ENCODE assay signal across 17 cellular contexts in the genomic region with DNA sequence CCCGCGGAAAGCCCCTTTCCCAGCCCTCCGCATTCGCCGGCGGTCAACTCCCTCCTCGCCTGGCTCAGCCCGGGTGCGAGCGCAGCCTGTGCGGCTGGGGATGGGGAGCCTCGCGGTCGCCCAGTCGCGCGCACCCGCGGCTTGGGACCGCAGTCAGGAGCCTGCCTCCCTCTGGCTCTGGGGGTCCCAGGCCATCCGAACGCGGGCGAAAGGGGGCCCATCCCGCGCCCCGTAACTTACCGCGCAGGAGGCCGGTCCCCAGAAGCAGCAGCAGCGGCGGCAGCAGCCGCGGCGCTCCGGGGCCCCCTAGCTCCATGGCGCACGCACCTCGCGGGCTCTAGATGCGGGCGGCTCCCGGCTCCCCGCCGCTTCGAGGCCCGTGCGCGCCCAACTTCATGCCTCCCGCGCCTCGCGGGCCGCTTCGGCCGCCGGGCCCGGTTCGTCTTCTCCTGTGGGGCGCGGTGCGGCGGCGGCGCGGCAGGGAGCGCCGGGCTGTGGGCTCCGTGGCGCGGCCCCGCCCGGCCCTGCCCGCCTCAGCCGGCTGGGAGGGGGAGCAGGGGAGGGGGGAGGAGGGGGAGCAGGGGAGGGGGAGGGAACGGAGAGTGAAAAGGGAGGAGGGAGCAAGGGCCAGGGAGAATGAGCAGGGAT. TPM values are rescaled to one million over a fixed set of nuclear protein-coding genes. Genes with fewer than 3 reads are reported as not detected.
A peak's percentile ranks its signal among the peaks of the same experiment; 100 is the strongest.
DNase-seq lines count a peak whose midpoint lies in the region; ATAC-seq, FAIRE-seq and TF ChIP-seq lines count a peak whose summit lies in the region.
"Had no signal": no experiment of that assay in that cellular context is flagged by ENCODE, and none has a peak within 500 bp of the region (broad histone marks: within the 10 kb centered on the region; RNA-seq: fewer than 3 reads in every experiment).

TSS of gene CHRNA4 (minus strand) at position 500 of the 648 bp plus-strand sequence. CDS start at position 316, 184 bp downstream.

- no peaks in the 10 kb centered on the region for H3K9me3 Mint-ChIP-seq in WTC11
- H3K9me3 Mint-ChIP-seq in stimulated activated memory B cell treated with anti-CD40 and anti-IgM and Interleukin-4, amounts not matched to agents 10 μg/mL and 1 μg/mL and 100 μg/mL, for 72 hours = no peaks in the 10 kb centered on the region
- H3K9me3 Mint-ChIP-seq: activated naive CD4-positive, alpha-beta T cell treated with anti-CD3 and anti-CD28 coated beads for 36 hours; naive B cell had no signal

- H3K27ac ChIP-seq in A549 = peak within 1 kb of the TSS in 1 of 2 experiments; percentile 57; a peak in 3 of 6 replicates
- H3K27ac ChIP-seq in foreskin keratinocyte = no peak within 1 kb of the TSS
- H3K27ac ChIP-seq: body of pancreas had no signal

- no peak for TF ChIP-seq EP300 in A549 (IDR thresholded peaks at IDR 0.05)

- peak within 1 kb of the TSS; percentile 60 for H3K4me3 Mint-ChIP-seq in WTC11
- H3K4me3 Mint-ChIP-seq in stimulated activated memory B cell treated with anti-CD40 and anti-IgM and Interleukin-4, amounts not matched to agents 10 μg/mL and 1 μg/mL and 100 μg/mL, for 72 hours = no peak within 1 kb of the TSS
- H3K4me3 Mint-ChIP-seq: activated naive CD4-positive, alpha-beta T cell treated with anti-CD3 and anti-CD28 coated beads for 36 hours; naive B cell had no signal

- peaks cover 11% of the 10 kb centered on the region for H3K4me1 Mint-ChIP-seq in WTC11
- peaks cover 7% of the 10 kb centered on the region for H3K4me1 Mint-ChIP-seq in stimulated activated memory B cell treated with anti-CD40 and anti-IgM and Interleukin-4, amounts not matched to agents 10 μg/mL and 1 μg/mL and 100 μg/mL, for 72 hours

- peak within 1 kb of the TSS; percentile 82 for H3K4me2 ChIP-seq in A549

- ATAC-seq in A549 (peak in 1 of 2 experiments; percentile 10; a peak in 1 of 6 replicates), WTC11 (peak; percentile 41), GM21367 (IDR thresholded peaks at IDR 0.05; ENCODE audit: unreplicated experiment) (no peak), foreskin keratinocyte (no peak)
- ATAC-seq in stimulated activated memory B cell treated with anti-CD40 and anti-IgM and Interleukin-4, amounts not matched to agents 10 μg/mL and 1 μg/mL and 100 μg/mL, for 72 hours = no peak
- ATAC-seq: body of pancreas had no signal

- peak within 1 kb of the TSS; percentile 36 for H3K4me3 ChIP-seq in A549
- H3K4me3 ChIP-seq: body of pancreas had no signal

- 0% methylated on average over 2 of the region's 76 CpGs for WGBS in A549 (ENCODE audit: missing lambda C conversion rate)

- H3K4me1 ChIP-seq in A549 (0 out of 3 replicates have a peak, but pooled peaks cover 4% of the 10 kb centered on the region), foreskin keratinocyte (no peaks in the 10 kb centered on the region)

- TF ChIP-seq POLR2A in A549 (IDR thresholded peaks at IDR 0.05; ENCODE audit: low read length) = no peak

- peak in 1 of 2 experiments; percentile 38 for DNase-seq in A549 (ENCODE audit: low read depth in 1 of 2, low spot score in 1 of 2)
- DNase-seq in D341Med (ENCODE audit: low spot score) = peak; percentile 66
- DNase-seq in WTC11 (ENCODE audit: low spot score) = peak; percentile 49
- peak; percentile 79 for DNase-seq in iPS-NIHi11 (ENCODE audit: low spot score)
- DNase-seq in foreskin keratinocyte = no peak
- no peak for DNase-seq in middle frontal gyrus (ENCODE audit: extremely low spot score, low spot score)
- DNase-seq: activated naive CD4-positive, alpha-beta T cell treated with anti-CD3 and anti-CD28 coated beads for 36 hours; body of pancreas; effector memory CD4-positive, alpha-beta T cell; Karpas-422; naive B cell; stimulated activated CD4-positive, alpha-beta T cell treated with anti-CD3 and anti-CD28 coated beads, Interleukin-4, amount 100 ng/mL, for 1 hour had no signal

- no peak for FAIRE-seq in A549 (lab: Jason Lieb, UNC)
- FAIRE-seq: GM19239 had no signal

- TF ChIP-seq CTCF in A549 (IDR thresholded peaks at IDR 0.05) = no peak
- no peak for TF ChIP-seq CTCF in WTC11 (IDR thresholded peaks at IDR 0.05)
- TF ChIP-seq CTCF in foreskin keratinocyte (conservative IDR thresholded peaks at IDR 0.05) = no peak

- H3K9me3 ChIP-seq in A549 = no peaks in the 10 kb centered on the region
- H3K9me3 ChIP-seq: body of pancreas had no signal

- H3K27me3 ChIP-seq in foreskin keratinocyte = peaks cover 27% of the 10 kb centered on the region

- H3K36me3 Mint-ChIP-seq in WTC11 = no peaks in the 10 kb centered on the region
- H3K36me3 Mint-ChIP-seq in stimulated activated memory B cell treated with anti-CD40 and anti-IgM and Interleukin-4, amounts not matched to agents 10 μg/mL and 1 μg/mL and 100 μg/mL, for 72 hours = no peaks in the 10 kb centered on the region

- POLR2A ChIA-PET in A549 (lab: Yijun Ruan, JAX) = no interaction called here
- POLR2A ChIA-PET in WTC11 (lab: Charles Lee) = interaction anchor here (0.8 kb wide), 1 partner anchor 33 kb away, joined by 3 read pairs; no protein-coding TSS in a partner anchor

- CTCF ChIA-PET in A549 (lab: Yijun Ruan, JAX) (interaction anchor here (0.9 to 4.8 kb wide), 3 partner anchors 20 to 52 kb away, joined by 3 to 21 read pairs (median 11); no protein-coding TSS in a partner anchor), WTC11 (lab: Charles Lee) (interaction anchor here (1.2 to 4.3 kb wide), 9 partner anchors 9 to 188 kb away, joined by 3 to 68 read pairs (median 13); no protein-coding TSS in a partner anchor)

- H3K27me3 Mint-ChIP-seq in WTC11 (ENCODE audit: low read depth) = peaks cover 12% of the 10 kb centered on the region
- H3K27me3 Mint-ChIP-seq in stimulated activated memory B cell treated with anti-CD40 and anti-IgM and Interleukin-4, amounts not matched to agents 10 μg/mL and 1 μg/mL and 100 μg/mL, for 72 hours = peaks cover 84% of the 10 kb centered on the region

- no peak for TF ChIP-seq RAD21 in A549 (conservative IDR thresholded peaks at IDR 0.05 in 1 of 2, IDR thresholded peaks at IDR 0.05 in 1 of 2)

- H3K27ac Mint-ChIP-seq in WTC11 = no peak within 1 kb of the TSS
- no peak within 1 kb of the TSS for H3K27ac Mint-ChIP-seq in stimulated activated memory B cell treated with anti-CD40 and anti-IgM and Interleukin-4, amounts not matched to agents 10 μg/mL and 1 μg/mL and 100 μg/mL, for 72 hours
- H3K27ac Mint-ChIP-seq: activated naive CD4-positive, alpha-beta T cell treated with anti-CD3 and anti-CD28 coated beads for 36 hours; naive B cell had no signal

TF ChIP-seq in A549, 52 proteins besides CTCF, POLR2A, EP300 and RAD21 (continues in another document):
- TF ChIP-seq JUNB (IDR thresholded peaks at IDR 0.05) (no peak), KDM1A (IDR thresholded peaks at IDR 0.05; ENCODE audit: low read depth) (no peak), MAFK (IDR thresholded peaks at IDR 0.05; ENCODE audit: partially characterized antibody) (no peak), BHLHE40 (IDR thresholded peaks at IDR 0.05; ENCODE audit: low read depth, low read length) (no peak), CEBPB (IDR thresholded peaks at IDR 0.05) (no peak), POLR2AphosphoS2 (conservative IDR thresholded peaks at IDR 0.05; ENCODE audit: low read length) (no peak), MAZ (IDR thresholded peaks at IDR 0.05; ENCODE audit: borderline replicate concordance, low read depth, low read length) (no peak), MYC (IDR thresholded peaks at IDR 0.05; ENCODE audit: borderline replicate concordance, low read length) (no peak), HOXA7 (CRISPR knock-in tag; IDR thresholded peaks at IDR 0.05) (no peak), HEYL (CRISPR knock-in tag; IDR thresholded peaks at IDR 0.05) (no peak), BCL3 (IDR thresholded peaks at IDR 0.05) (no peak)

TF ChIP-seq in WTC11, 78 proteins besides CTCF, POLR2A, EP300 and RAD21:
- TF ChIP-seq ZNF317 (CRISPR knock-in tag; IDR thresholded peaks at IDR 0.05; ENCODE audit: borderline replicate concordance, low read depth) = peak; percentile 11; the same call in 1 of the 2 replicates
- no peak for TF ChIP-seq KAT7 (CRISPR knock-in tag; IDR thresholded peaks at IDR 0.05; ENCODE audit: borderline replicate concordance)
- TF ChIP-seq, protein P1, sequence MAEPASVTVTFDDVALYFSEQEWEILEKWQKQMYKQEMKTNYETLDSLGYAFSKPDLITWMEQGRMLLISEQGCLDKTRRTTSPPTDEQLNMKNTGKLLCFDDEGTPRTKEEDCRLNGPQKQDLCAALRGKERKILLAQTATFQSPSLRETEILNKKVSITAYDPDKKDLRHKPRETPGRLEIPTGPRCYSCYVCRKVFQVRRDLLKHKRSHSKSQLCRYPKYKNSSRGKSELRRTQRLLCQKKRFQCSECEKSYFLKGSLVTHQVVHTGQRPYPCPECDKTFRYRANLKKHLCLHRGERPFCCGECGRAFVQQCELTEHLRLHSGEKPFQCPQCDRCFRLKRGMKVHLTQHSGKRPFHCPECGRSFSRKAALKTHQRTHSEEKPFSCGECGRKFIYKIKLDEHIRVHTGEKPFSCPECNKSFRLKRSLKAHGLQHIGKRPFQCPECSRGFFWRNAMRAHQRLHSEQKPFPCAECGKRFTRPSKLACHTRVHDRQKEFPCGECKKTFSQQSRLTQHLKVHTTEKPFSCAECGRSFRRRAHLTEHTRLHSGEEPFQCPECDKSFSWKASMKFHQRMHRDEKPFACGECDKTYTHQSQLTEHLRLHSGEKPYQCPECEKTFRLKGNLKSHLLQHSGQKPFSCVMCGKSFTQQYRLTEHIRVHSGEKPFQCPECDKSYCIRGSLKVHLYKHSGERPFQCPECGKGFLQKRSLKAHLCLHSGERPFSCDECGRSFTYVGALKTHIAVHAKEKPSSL (CRISPR knock-in tag; conservative IDR thresholded peaks at IDR 0.05) = no peak
- peak; percentile 64 for TF ChIP-seq ZNF263 (CRISPR knock-in tag; IDR thresholded peaks at IDR 0.05; ENCODE audit: low read depth)

RNA-seq across cellular contexts. Expression of gene CHRNA4, which starts in this region (rescaled TPM):
- polyA plus RNA-seq in A549 (2011; rRNA removed) (0.03 and 0.09 TPM in 2 replicates), A549 (2017; fragmentation: RNase III; extraction: RNeasy Plus Mini Kit Qiagen cat#74134 plus additional on column Dnase treatment) (0.08 to 0.23 TPM (median 0.21 TPM) in 3 replicates), foreskin keratinocyte (not detected in 2 replicates)
- 0.05 TPM in 2 replicates for polyA plus RNA-seq in A549 (2012; cell fraction: cytosol; rRNA removed)
- polyA plus RNA-seq in A549 (2012; cell fraction: nucleus; rRNA removed) = 0.15 and 0.20 TPM in 2 replicates
- 0.24 TPM in 1 of 2 replicates, not detected in the other for polyA minus RNA-seq in A549 (2011; rRNA and poly(A)+ RNA removed)
- total RNA-seq in WTC11 (2021) (2.5 to 5.7 TPM (median 4.8 TPM) in 3 replicates), foreskin keratinocyte (not detected in 2 replicates)
- total RNA-seq: activated naive CD4-positive, alpha-beta T cell treated with anti-CD3 and anti-CD28 coated beads for 36 hours; body of pancreas; fibroblast of villous mesenchyme; renal cortical epithelial cell had no signal

Comparison
In these comparisons a context has a peak if more than half of its experiments do, and no peak if none do; other contexts are left out.
1. DNase-seq: peak in D341Med (single experiment), WTC11 (single experiment) and iPS-NIHi11 (single experiment); none in foreskin keratinocyte (0 of 2) and middle frontal gyrus (single experiment).